ENCODE assay signal across 11 cellular contexts in the genomic region with DNA sequence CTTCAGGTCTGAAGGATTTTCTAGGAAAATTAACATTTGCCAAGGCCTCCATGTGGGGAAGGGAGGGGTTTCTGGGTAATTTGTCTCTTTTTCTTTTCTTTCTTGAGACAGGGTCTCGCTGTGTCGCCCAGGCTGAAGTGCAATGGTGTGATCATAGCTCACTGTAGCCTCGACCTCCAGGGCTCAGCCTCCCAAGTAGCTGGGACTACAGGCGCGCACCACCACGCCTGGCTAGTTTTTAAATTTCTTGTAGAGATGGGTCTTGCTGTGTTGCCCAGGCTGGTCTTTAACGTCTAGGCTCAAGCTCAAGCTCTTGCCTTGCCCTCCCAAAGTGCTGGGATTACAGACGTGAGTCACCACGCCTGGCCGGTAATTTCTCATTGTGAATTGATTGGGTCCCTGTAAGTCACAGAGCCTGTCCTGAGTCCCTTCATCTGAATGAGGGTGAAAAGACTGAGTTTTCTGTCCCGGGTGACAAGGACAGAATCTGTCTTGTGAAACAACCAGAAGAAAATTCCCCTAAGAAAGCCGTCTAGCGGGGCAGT. TPM values are rescaled to one million over a fixed set of nuclear protein-coding genes. Genes with fewer than 3 reads are reported as not detected.
A peak's percentile ranks its signal among the peaks of the same experiment; 100 is the strongest.
DNase-seq lines count a peak whose midpoint lies in the region; ATAC-seq and TF ChIP-seq lines count a peak whose summit lies in the region.
"Had no signal": no experiment of that assay in that cellular context is flagged by ENCODE, and none has a peak within 500 bp of the region (broad histone marks: within the 10 kb centered on the region; RNA-seq: fewer than 3 reads in every experiment).

No MANE protein-coding gene starts in this region.

- H3K9me2 ChIP-seq in GM23338 (ENCODE audit: insufficient read depth) = no peaks in the 10 kb centered on the region

- H3K27me3 Mint-ChIP-seq in GM23338 (ENCODE audit: insufficient read depth, low read depth, poor library complexity) = peaks cover 2% of the 10 kb centered on the region
- H3K27me3 Mint-ChIP-seq in T-helper 2 cell treated with Interferon-gamma antibody and Interleukin-4, amounts not matched to agents 5 μg/mL and 100 μg/mL, for 36 hours (ENCODE audit: low read depth) = no peaks in the 10 kb centered on the region

- H3K4me3 ChIP-seq in GM23338 = no peak overlapping the region
- H3K4me3 ChIP-seq in coronary artery = peak overlapping the region; percentile 20
- H3K4me3 ChIP-seq in spleen = no peak overlapping the region
- no peak overlapping the region for H3K4me3 ChIP-seq in mucosa of descending colon

- no peaks in the 10 kb centered on the region for H3K4me1 Mint-ChIP-seq in GM23338
- H3K4me1 Mint-ChIP-seq in T-helper 2 cell treated with Interferon-gamma antibody and Interleukin-4, amounts not matched to agents 5 μg/mL and 100 μg/mL, for 36 hours (ENCODE audit: low read depth) = no peaks in the 10 kb centered on the region
- H3K4me1 Mint-ChIP-seq: B cell had no signal

- H3K36me3 Mint-ChIP-seq in GM23338 (ENCODE audit: low read depth) = peaks cover 28% of the 10 kb centered on the region
- H3K36me3 Mint-ChIP-seq in T-helper 2 cell treated with Interferon-gamma antibody and Interleukin-4, amounts not matched to agents 5 μg/mL and 100 μg/mL, for 36 hours (ENCODE audit: low read depth) = no peaks in the 10 kb centered on the region

- H3K27ac ChIP-seq in GM23338 (ENCODE audit: low read depth) (peak overlapping the region; percentile 73; the same call in 1 of the 2 replicates), coronary artery (peak overlapping the region; percentile 87 to 96), spleen (peak overlapping the region in 7 of 8 donors; percentile 31 to 77 (median 65))

- no peak overlapping the region for H2AFZ ChIP-seq in GM23338

- peaks cover 9% of the 10 kb centered on the region; the same call in 1 of the 2 replicates for H3F3A ChIP-seq in GM23338 (replicated peaks; ENCODE audit: low read depth)

- 0 out of 2 replicates have a peak, but pooled peaks cover 8% of the 10 kb centered on the region for H3K36me3 ChIP-seq in GM23338 (ENCODE audit: insufficient read depth)
- H3K36me3 ChIP-seq in spleen = peaks cover 0 to 43% (median 9%) of the 10 kb centered on the region in 6 donors
- H3K36me3 ChIP-seq in mucosa of descending colon (ENCODE audit: low read depth) = no peaks in the 10 kb centered on the region

- peaks cover 0 to 6% (median 4%) of the 10 kb centered on the region in 8 donors for H3K9me3 ChIP-seq in spleen
- H3K9me3 ChIP-seq in mucosa of descending colon = no peaks in the 10 kb centered on the region

- H3K79me2 ChIP-seq in GM23338 (replicated peaks; ENCODE audit: insufficient read depth) = no peaks in the 10 kb centered on the region

- no peak overlapping the region for H3K27ac Mint-ChIP-seq in GM23338
- H3K27ac Mint-ChIP-seq in T-helper 2 cell treated with Interferon-gamma antibody and Interleukin-4, amounts not matched to agents 5 μg/mL and 100 μg/mL, for 36 hours = no peak overlapping the region
- H3K27ac Mint-ChIP-seq: B cell had no signal

- WGBS in spleen, 5 donors = 83 to 93% (median 90%) methylated on average over 13 of the region's 13 CpGs

- intact Hi-C loops in spleen (cut with DNase I; ENCODE audit: low total_unique reads) (no loop called here), mucosa of descending colon (cut with DNase I, micrococcal nuclease) (no loop called here)

- H3K9me3 Mint-ChIP-seq in GM23338 = no peaks in the 10 kb centered on the region
- no peaks in the 10 kb centered on the region for H3K9me3 Mint-ChIP-seq in T-helper 2 cell treated with Interferon-gamma antibody and Interleukin-4, amounts not matched to agents 5 μg/mL and 100 μg/mL, for 36 hours

- H3K4me1 ChIP-seq in GM23338 (ENCODE audit: insufficient read depth) (no peaks in the 10 kb centered on the region), spleen (peaks cover 0 to 8% (median 0%) of the 10 kb centered on the region in 6 donors), mucosa of descending colon (ENCODE audit: low read depth) (peaks cover 3% of the 10 kb centered on the region)

- no peak overlapping the region for H3K4me3 Mint-ChIP-seq in GM23338
- H3K4me3 Mint-ChIP-seq in T-helper 2 cell treated with Interferon-gamma antibody and Interleukin-4, amounts not matched to agents 5 μg/mL and 100 μg/mL, for 36 hours = no peak overlapping the region
- H3K4me3 Mint-ChIP-seq: B cell had no signal

- TF ChIP-seq CTCF in GM23338 (conservative IDR thresholded peaks at IDR 0.05; ENCODE audit: low read depth in 2 of 2) (no peak), coronary artery (IDR thresholded peaks at IDR 0.05) (no peak), spleen (IDR thresholded peaks at IDR 0.05 in 8 of 11, conservative IDR thresholded peaks at IDR 0.05 in 3 of 11) (no peak), GM20000 (IDR thresholded peaks at IDR 0.05; ENCODE audit: extremely low read depth, missing control alignments) (no peak), mucosa of descending colon (IDR thresholded peaks at IDR 0.05) (no peak)

- ATAC-seq in GM23338 (no peak), left lobe of liver (peak; percentile 3), mucosa of descending colon (no peak)

- H4K20me1 ChIP-seq in GM23338 (replicated peaks; ENCODE audit: insufficient read depth) = no peaks in the 10 kb centered on the region

- no peak for DNase-seq in GM23338 (ENCODE audit: low spot score)
- no peak for DNase-seq in coronary artery (ENCODE audit: low spot score)
- DNase-seq in left lobe of liver (ENCODE audit: low spot score) = no peak
- DNase-seq in spleen = no peak
- no peak for DNase-seq in GM20000 (ENCODE audit: low spot score)
- DNase-seq in T-helper 2 cell treated with Interferon-gamma antibody and Interleukin-4, amounts not matched to agents 5 μg/mL and 100 μg/mL, for 36 hours (ENCODE audit: low spot score) = no peak
- no peak for DNase-seq in NK-92 treated with Interleukin-12 subunit alpha and Interleukin-12 subunit beta, amount 100 ng/mL, for 24 hours (lab: John Stamatoyannopoulos, UW)
- no peak for DNase-seq in mucosa of descending colon
- DNase-seq: NCI-H187, NCI-H748 treated with DMSO at 0.1 percent for 48 hours had no signal

- no peak for TF ChIP-seq POLR2A in spleen (IDR thresholded peaks at IDR 0.05)

- H3K4me2 ChIP-seq in GM23338 = no peak overlapping the region

- H3K27me3 ChIP-seq in GM23338 (ENCODE audit: insufficient read depth) = no peaks in the 10 kb centered on the region
- no peaks in the 10 kb centered on the region for H3K27me3 ChIP-seq in spleen (replicated peaks in 1 of 7)

TF ChIP-seq in GM23338, 12 proteins besides CTCF, POLR2A, EP300 and RAD21 (continues in another document):
- TF ChIP-seq POLR2AphosphoS5 (IDR thresholded peaks at IDR 0.05; ENCODE audit: low read depth) (no peak), EZH2 (IDR thresholded peaks at IDR 0.05; ENCODE audit: low read depth, unreplicated experiment) (no peak), JUNB (IDR thresholded peaks at IDR 0.05; ENCODE audit: unreplicated experiment) (no peak), NANOG (IDR thresholded peaks at IDR 0.05; ENCODE audit: borderline replicate concordance) (no peak), CREB1 (CRISPR knock-in tag; IDR thresholded peaks at IDR 0.05; ENCODE audit: low read depth) (no peak)

RNA-seq across cellular contexts. Expression of gene SPC24, which starts 10.0 kb away (rescaled TPM):
- 38.7 and 42.2 TPM in 2 replicates for total RNA-seq in GM23338 (2014; rRNA removed; shearing (Covaris generic))
- polyA plus RNA-seq in GM23338 (2016; fragmentation: Nextera tagmentation; extraction: Ambion mirVana) (40.6 and 41.8 TPM in 2 replicates), spleen (1 to 10 TPM; 1.7 to 4.4 (median 3.9) TPM)
- total RNA-seq in left lobe of liver (0.81 TPM), spleen (1 to 10 TPM; 2.0 to 9.7 (median 3.6) TPM), mucosa of descending colon (10 to 100 TPM in 1 of 3 donors, 1 to 10 TPM in 2; 2.8 to 15.8 (median 3.8) TPM)

RNA-seq across cellular contexts. Expression of gene KANK2, which starts 31.8 kb away (rescaled TPM):
- 47.5 and 65.4 TPM in 2 replicates for total RNA-seq in GM23338 (2014; rRNA removed; shearing (Covaris generic))
- 14.7 and 15.9 TPM in 2 replicates for polyA plus RNA-seq in GM23338 (2016; fragmentation: Nextera tagmentation; extraction: Ambion mirVana)
- 61.1 TPM for total RNA-seq in left lobe of liver
- 100 to 1,000 TPM in 4 of 7 donors, 10 to 100 TPM in 3; 47.7 to 144 (median 117) TPM for total RNA-seq in spleen
- 10 to 100 TPM; 16.3 to 34.9 (median 20.1) TPM for polyA plus RNA-seq in spleen
- 100 to 1,000 TPM in 1 of 3 donors, 10 to 100 TPM in 2; 28.0 to 562 (median 77.5) TPM for total RNA-seq in mucosa of descending colon
